In the genomic region with DNA sequence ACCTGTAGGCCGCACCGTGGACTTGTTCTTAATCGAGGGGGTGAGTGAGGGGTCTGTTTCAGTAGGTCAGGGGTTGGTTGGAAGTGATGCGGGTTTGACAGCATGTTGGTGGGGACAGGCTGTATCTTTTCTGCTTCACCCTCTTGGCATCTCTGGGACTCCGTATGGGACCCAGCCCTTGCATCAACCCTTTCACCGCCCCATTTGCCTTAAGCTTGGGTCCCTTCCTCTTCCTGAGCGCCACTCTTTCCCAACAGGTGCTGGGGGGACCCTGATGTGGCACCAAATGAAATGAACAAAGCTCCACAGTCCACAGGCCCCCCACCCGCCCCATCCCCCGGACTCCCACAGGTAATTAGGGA, we compare ENCODE assay signal across 8 cellular contexts. TPM values are rescaled to one million over a fixed set of nuclear protein-coding genes. Genes with fewer than 3 reads are reported as not detected.
DNase-seq lines count a peak whose midpoint lies in the region; ATAC-seq and TF ChIP-seq lines count a peak whose summit lies in the region.

No MANE protein-coding gene starts in this region.

- H3K27ac Mint-ChIP-seq in CD4-positive, alpha-beta memory T cell: peak overlapping the region; percentile 93 to 97 (median 96)
- peak overlapping the region; percentile 92 for H3K27ac Mint-ChIP-seq in GM23338
- H3K27ac Mint-ChIP-seq in stimulated activated naive B cell treated with anti-CD40 and anti-IgM and Interleukin-4, amounts not matched to agents 10 μg/mL and 1 μg/mL and 100 μg/mL, for 72 hours: peak overlapping the region; percentile 91

- peaks cover 55% of the 10 kb centered on the region for H3K79me2 ChIP-seq in GM23338 (replicated peaks; ENCODE audit: insufficient read depth)
- peaks cover 55% of the 10 kb centered on the region for H3K79me2 ChIP-seq in hepatocyte

- H3F3A ChIP-seq in GM23338 (replicated peaks; ENCODE audit: low read depth): peaks cover 8% of the 10 kb centered on the region; the same call in 1 of the 2 replicates

- H3K4me1 Mint-ChIP-seq in CD4-positive, alpha-beta memory T cell: peaks cover 25 to 42% (median 31%) of the 10 kb centered on the region in 4 donors
- H3K4me1 Mint-ChIP-seq in GM23338: peaks cover 29% of the 10 kb centered on the region
- H3K4me1 Mint-ChIP-seq in stimulated activated naive B cell treated with anti-CD40 and anti-IgM and Interleukin-4, amounts not matched to agents 10 μg/mL and 1 μg/mL and 100 μg/mL, for 72 hours: peaks cover 28 to 38% of the 10 kb centered on the region in 2 donors

- peaks cover 41% of the 10 kb centered on the region for H4K20me1 ChIP-seq in GM23338 (replicated peaks; ENCODE audit: insufficient read depth)
- peaks cover 53% of the 10 kb centered on the region for H4K20me1 ChIP-seq in hepatocyte (ENCODE audit: insufficient read depth, poor library complexity, severe bottlenecking)

- H3K4me3 Mint-ChIP-seq in CD4-positive, alpha-beta memory T cell: peak overlapping the region; percentile 79 to 90 (median 88)
- peak overlapping the region; percentile 92 for H3K4me3 Mint-ChIP-seq in GM23338
- H3K4me3 Mint-ChIP-seq in stimulated activated naive B cell treated with anti-CD40 and anti-IgM and Interleukin-4, amounts not matched to agents 10 μg/mL and 1 μg/mL and 100 μg/mL, for 72 hours: peak overlapping the region; percentile 77 to 81

- TF ChIP-seq CTCF in GM23338 (conservative IDR thresholded peaks at IDR 0.05; ENCODE audit: low read depth in 2 of 2) (no peak), WERI-Rb-1 (IDR thresholded peaks at IDR 0.05; ENCODE audit: low read depth, low read length) (no peak), hepatocyte (IDR thresholded peaks at IDR 0.05; ENCODE audit: poor library complexity) (no peak)

- peak; percentile 4 for ATAC-seq in GM23338
- ATAC-seq in stimulated activated naive B cell treated with anti-CD40 and anti-IgM and Interleukin-4, amounts not matched to agents 10 μg/mL and 1 μg/mL and 100 μg/mL, for 72 hours (replicated peaks): peak; percentile 0 to 3

- H3K9me2 ChIP-seq in GM23338 (ENCODE audit: insufficient read depth) (no peaks in the 10 kb centered on the region), hepatocyte (replicated peaks; ENCODE audit: insufficient read depth) (no peaks in the 10 kb centered on the region)

- intact Hi-C loops in CD4-positive, alpha-beta memory T cell (cut with micrococcal nuclease): loop anchor here (1.0 to 2.0 kb wide), 2 partner anchors 20 to 47 kb away; no protein-coding TSS in a partner anchor

- no peaks in the 10 kb centered on the region for H3K27me3 Mint-ChIP-seq in CD4-positive, alpha-beta memory T cell
- peaks cover 22% of the 10 kb centered on the region for H3K27me3 Mint-ChIP-seq in GM23338 (ENCODE audit: insufficient read depth, low read depth, poor library complexity)
- no peaks in the 10 kb centered on the region for H3K27me3 Mint-ChIP-seq in stimulated activated naive B cell treated with anti-CD40 and anti-IgM and Interleukin-4, amounts not matched to agents 10 μg/mL and 1 μg/mL and 100 μg/mL, for 72 hours

- H2AFZ ChIP-seq in GM23338 (no peak overlapping the region), hepatocyte (peak overlapping the region; percentile 6)

- H3K4me3 ChIP-seq in CD4-positive, alpha-beta memory T cell (ENCODE audit: low read length in 2 of 2): peak overlapping the region; percentile 65 to 67
- H3K4me3 ChIP-seq in GM23338 (peak overlapping the region; percentile 92), WERI-Rb-1 (ENCODE audit: low read depth, low read length) (peak overlapping the region; percentile 65), hepatocyte (peak overlapping the region; percentile 98)

- peaks cover 13 to 37% of the 10 kb centered on the region in 2 donors for H3K36me3 Mint-ChIP-seq in CD4-positive, alpha-beta memory T cell
- H3K36me3 Mint-ChIP-seq in GM23338 (ENCODE audit: low read depth): peaks cover 46% of the 10 kb centered on the region
- H3K36me3 Mint-ChIP-seq in stimulated activated naive B cell treated with anti-CD40 and anti-IgM and Interleukin-4, amounts not matched to agents 10 μg/mL and 1 μg/mL and 100 μg/mL, for 72 hours: peaks cover 26 to 31% of the 10 kb centered on the region in 2 donors

- H3K27ac ChIP-seq in CD4-positive, alpha-beta memory T cell (ENCODE audit: low read depth, low read length): peak overlapping the region; percentile 92
- 0 out of 2 replicates have a peak overlapping the region, but pooled peaks have one; percentile 66 for H3K27ac ChIP-seq in GM23338 (ENCODE audit: low read depth)
- H3K27ac ChIP-seq in WERI-Rb-1: peak overlapping the region; percentile 93
- H3K27ac ChIP-seq in hepatocyte: peak overlapping the region; percentile 98

- no peaks in the 10 kb centered on the region for H3K27me3 ChIP-seq in CD4-positive, alpha-beta memory T cell (ENCODE audit: insufficient read depth, low read length)
- H3K27me3 ChIP-seq in GM23338 (ENCODE audit: insufficient read depth) (no peaks in the 10 kb centered on the region), WERI-Rb-1 (ENCODE audit: insufficient read depth, low read depth, severe bottlenecking) (no peaks in the 10 kb centered on the region), hepatocyte (no peaks in the 10 kb centered on the region)

- peaks cover 22% of the 10 kb centered on the region for H3K36me3 ChIP-seq in CD4-positive, alpha-beta memory T cell (ENCODE audit: insufficient read depth, low read length)
- peaks cover 23% of the 10 kb centered on the region for H3K36me3 ChIP-seq in GM23338 (ENCODE audit: insufficient read depth)
- peaks cover 48% of the 10 kb centered on the region for H3K36me3 ChIP-seq in WERI-Rb-1
- H3K36me3 ChIP-seq in hepatocyte (replicated peaks; ENCODE audit: insufficient read depth, low read depth): no peaks in the 10 kb centered on the region

- H3K4me2 ChIP-seq in GM23338: peak overlapping the region; percentile 93
- H3K4me2 ChIP-seq in hepatocyte: peak overlapping the region; percentile 98

- no peaks in the 10 kb centered on the region for H3K9me3 Mint-ChIP-seq in CD4-positive, alpha-beta memory T cell
- H3K9me3 Mint-ChIP-seq in GM23338: no peaks in the 10 kb centered on the region
- H3K9me3 Mint-ChIP-seq in stimulated activated naive B cell treated with anti-CD40 and anti-IgM and Interleukin-4, amounts not matched to agents 10 μg/mL and 1 μg/mL and 100 μg/mL, for 72 hours: no peaks in the 10 kb centered on the region

- H3K9me3 ChIP-seq in CD4-positive, alpha-beta memory T cell (ENCODE audit: control insufficient read depth in 1 of 2, low read length in 2 of 2): no peaks in the 10 kb centered on the region
- H3K9me3 ChIP-seq in WERI-Rb-1 (ENCODE audit: severe bottlenecking) (no peaks in the 10 kb centered on the region), hepatocyte (ENCODE audit: low read depth) (no peaks in the 10 kb centered on the region)

- peaks cover 37% of the 10 kb centered on the region for H3K4me1 ChIP-seq in CD4-positive, alpha-beta memory T cell (ENCODE audit: insufficient read depth, low read length)
- peaks cover 11% of the 10 kb centered on the region for H3K4me1 ChIP-seq in GM23338 (ENCODE audit: insufficient read depth)
- peaks cover 28% of the 10 kb centered on the region for H3K4me1 ChIP-seq in hepatocyte (ENCODE audit: insufficient read depth)

- DNase-seq in CD4-positive, alpha-beta memory T cell: no peak
- DNase-seq in GM23338 (ENCODE audit: low spot score) (no peak), WERI-Rb-1 (no peak), hepatocyte (ENCODE audit: low spot score) (no peak), cortex of kidney (lab: John Stamatoyannopoulos, UW) (no peak)
- no peak for DNase-seq in stimulated activated naive B cell treated with anti-CD40 and anti-IgM and Interleukin-4, amounts not matched to agents 10 μg/mL and 1 μg/mL and 100 μg/mL, for 72 hours
- no peak for DNase-seq in stimulated activated CD4-positive, alpha-beta T cell treated with anti-CD3 and anti-CD28 coated beads, Interleukin-15, amount 100 ng/mL, for 24 hours
- no peak for DNase-seq in activated CD4-positive, CD25-positive, alpha-beta regulatory T cell treated with anti-CD3 and anti-CD28 coated beads, Interleukin-2, amount 50 U/mL, for 72 hours

- WGBS in hepatocyte (ENCODE audit: low lambda C conversion rate, missing lambda C conversion rate): 4% methylated on average over 7 of the region's 9 CpGs

- CTCF ChIA-PET in CD4-positive, alpha-beta memory T cell (lab: Charles Lee; ENCODE audit: partially characterized antibody): interaction anchor here (0.6 kb wide), 1 partner anchor 64 kb away, joined by 3 read pairs; no protein-coding TSS in a partner anchor

- POLR2A ChIA-PET in CD4-positive, alpha-beta memory T cell (lab: Charles Lee; ENCODE audit: partially characterized antibody): interaction anchor here (0.7 to 3.9 kb wide), 7 partner anchors 10 to 431 kb away, joined by 3 to 19 read pairs (median 4); partner anchors contain the start of genes CLCN2, FAM131A, PARL and POLR2H

RNA-seq across cellular contexts. Expression of gene EIF4G1, which starts 1.1 kb away (rescaled TPM):
- total RNA-seq in CD4-positive, alpha-beta memory T cell: 100 to 1,000 TPM; 236 to 246 TPM
- 10 to 100 TPM in 1 of 2 donors, 1 to 10 TPM in 1; 3.6 to 51.1 TPM for polyA plus RNA-seq in CD4-positive, alpha-beta memory T cell
- 552 and 565 TPM in 2 replicates for total RNA-seq in GM23338 (2014; rRNA removed; shearing (Covaris generic))
- polyA plus RNA-seq in GM23338 (2016; fragmentation: Nextera tagmentation; extraction: Ambion mirVana) (227 and 239 TPM in 2 replicates), hepatocyte (200 and 204 TPM in 2 replicates)
- 206 and 254 TPM in 2 replicates for total RNA-seq in hepatocyte

RNA-seq across cellular contexts. Expression of gene PSMD2, which starts 16.4 kb away (rescaled TPM):
- total RNA-seq in CD4-positive, alpha-beta memory T cell: 100 to 1,000 TPM; 148 to 154 TPM
- 100 to 1,000 TPM; 195 to 298 TPM for polyA plus RNA-seq in CD4-positive, alpha-beta memory T cell
- 328 and 507 TPM in 2 replicates for total RNA-seq in GM23338 (2014; rRNA removed; shearing (Covaris generic))
- polyA plus RNA-seq in GM23338 (2016; fragmentation: Nextera tagmentation; extraction: Ambion mirVana): 101 and 117 TPM in 2 replicates
- total RNA-seq in hepatocyte: 221 and 232 TPM in 2 replicates
- 241 and 268 TPM in 2 replicates for polyA plus RNA-seq in hepatocyte

RNA-seq across cellular contexts. Expression of gene FAM131A, which starts 21.9 kb away (rescaled TPM):
- total RNA-seq in CD4-positive, alpha-beta memory T cell: 1 to 10 TPM; 9.0 to 10.0 TPM
- polyA plus RNA-seq in CD4-positive, alpha-beta memory T cell: 1 to 10 TPM; 1.1 to 1.6 TPM
- 14.8 and 31.8 TPM in 2 replicates for total RNA-seq in GM23338 (2014; rRNA removed; shearing (Covaris generic))
- polyA plus RNA-seq in GM23338 (2016; fragmentation: Nextera tagmentation; extraction: Ambion mirVana) (6.7 and 9.6 TPM in 2 replicates), hepatocyte (10.2 and 12.2 TPM in 2 replicates)
- total RNA-seq in hepatocyte: 12.6 and 17.7 TPM in 2 replicates

RNA-seq across cellular contexts. Expression of gene ECE2, which starts 39.7 kb away (rescaled TPM):
- total RNA-seq in CD4-positive, alpha-beta memory T cell: not detected
- not detected for polyA plus RNA-seq in CD4-positive, alpha-beta memory T cell
- 0.24 TPM in 1 of 2 replicates, not detected in the other for total RNA-seq in GM23338 (2014; rRNA removed; shearing (Covaris generic))
- polyA plus RNA-seq in GM23338 (2016; fragmentation: Nextera tagmentation; extraction: Ambion mirVana) (0.48 TPM in 1 of 2 replicates, not detected in the other), hepatocyte (not detected in 2 replicates)
- total RNA-seq in hepatocyte: not detected in 2 replicates

RNA-seq across cellular contexts. Expression of gene CLCN2, which starts 45.9 kb away (rescaled TPM):
- 1 to 10 TPM; 3.8 to 5.4 TPM for total RNA-seq in CD4-positive, alpha-beta memory T cell
- polyA plus RNA-seq in CD4-positive, alpha-beta memory T cell: under 1 TPM; 0.24 to 0.29 TPM
- total RNA-seq in GM23338 (2014; rRNA removed; shearing (Covaris generic)): 9.2 and 10.7 TPM in 2 replicates
- polyA plus RNA-seq in GM23338 (2016; fragmentation: Nextera tagmentation; extraction: Ambion mirVana): 5.4 and 7.0 TPM in 2 replicates
- 11.8 and 12.3 TPM in 2 replicates for total RNA-seq in hepatocyte
- polyA plus RNA-seq in hepatocyte: 11.9 and 12.8 TPM in 2 replicates
